Comparison of ENCODE assay signal across 34 cellular contexts in the genomic region with DNA sequence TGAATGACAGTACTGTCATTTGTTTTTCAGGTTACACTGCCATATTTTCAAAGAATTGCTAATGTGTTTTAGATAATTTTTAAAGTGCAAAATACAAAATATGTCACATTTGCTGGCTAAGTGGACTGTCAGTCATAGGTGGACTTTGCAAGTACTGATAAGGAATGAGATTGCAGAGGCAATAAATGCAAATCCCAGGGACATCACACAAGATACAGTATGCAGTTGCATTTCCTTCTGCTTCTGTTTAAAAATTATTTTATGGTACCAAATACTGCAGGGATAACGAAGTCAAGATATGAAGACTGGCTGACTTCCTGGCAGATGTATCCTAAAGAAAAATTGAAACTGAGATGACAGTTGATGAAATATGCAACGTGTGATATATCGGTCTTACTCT.
"Had no signal": no experiment of that assay in that cellular context is flagged by ENCODE, and none has a peak within 500 bp of the region (broad histone marks: within the 10 kb centered on the region; RNA-seq: fewer than 3 reads in every experiment).

No MANE protein-coding gene starts in this region.

- H3K4me3 ChIP-seq: MG63 had no signal

- H3K36me3 ChIP-seq: MG63 had no signal

- H3K9me3 ChIP-seq: MG63 had no signal

- DNase-seq: Karpas-422, Kasumi-1, KG1, MG63, MM.1S, MV-4-11, NCI-H1048, NCI-H1092, NCI-H1092 treated with DMSO at 0.1 percent for 48 hours, NCI-H1105, NCI-H1105 treated with DMSO at 0.1 percent for 48 hours, NCI-H1417, NCI-H1417 treated with DMSO at 0.1 percent for 48 hours, NCI-H1436, NCI-H1436 treated with DMSO at 0.1 percent for 48 hours, NCI-H146, NCI-H1694, NCI-H1694 treated with DMSO at 0.1 percent for 48 hours, NCI-H187, NCI-H187 treated with DMSO at 0.1 percent for 48 hours, NCI-H1930, NCI-H2029, NCI-H2029 treated with DMSO at 0.1 percent for 48 hours, NCI-H2081, NCI-H2081 treated with DMSO at 0.1 percent for 48 hours, NCI-H2107, NCI-H2171, NCI-H2171 treated with DMSO at 0.1 percent for 48 hours, NCI-H2227 treated with DMSO at 0.1 percent for 48 hours, NCI-H226, NCI-H345, NCI-H446, NCI-H446 treated with DMSO at 0.1 percent for 48 hours had no signal

- H3K27me3 ChIP-seq: MG63 had no signal

- H3K27ac ChIP-seq: KMS-11 had no signal
